8 cellular contexts compared by ENCODE assay signal in genomic region chr6:33419580-33420492, GRCh38. TPM values are rescaled to one million over a fixed set of nuclear protein-coding genes. Genes with fewer than 3 reads are reported as not detected.
DNase-seq lines count a peak whose midpoint lies in the region; ATAC-seq and TF ChIP-seq lines count a peak whose summit lies in the region.

Gene SYNGAP1, plus strand, starts transcription at chr6:33420065. Its CDS starts 200 bp downstream, at chr6:33420265.

- H3K27ac ChIP-seq in 22Rv1 (peak within 1 kb of the TSS; percentile 88), upper lobe of left lung (peak within 1 kb of the TSS; percentile 84 to 96 (median 94))

- ATAC-seq in naive B cell (ENCODE audit: low read depth in 2 of 2) (no peak), upper lobe of left lung (ENCODE audit: low FRiP score in 2 of 2) (peak in 1 of 2 donors; percentile 43), GM21576 (IDR thresholded peaks at IDR 0.05; ENCODE audit: unreplicated experiment) (no peak)

- H3K36me3 ChIP-seq in upper lobe of left lung, result peaks cover 3 to 16% (median 13%) of the 10 kb centered on the region in 4 donors

- H3K4me3 ChIP-seq in upper lobe of left lung, result peak within 1 kb of the TSS in 3 of 4 donors; percentile 24 to 31 (median 31)

- no peak for TF ChIP-seq EP300 in Ishikawa (IDR thresholded peaks at IDR 0.05; ENCODE audit: borderline replicate concordance)
- TF ChIP-seq EP300 in upper lobe of left lung (IDR thresholded peaks at IDR 0.05), result no peak

- peaks cover 30 to 50% (median 41%) of the 10 kb centered on the region in 4 donors for H3K4me1 ChIP-seq in upper lobe of left lung

- H3K4me3 Mint-ChIP-seq in activated CD4-positive, alpha-beta memory T cell treated with anti-CD3 and anti-CD28 coated beads, Interleukin-2, amount 10 ng/mL, durations not matched to agents 7 days and 5 days, result peak within 1 kb of the TSS; percentile 92
- peak within 1 kb of the TSS in 7 of 8 donors; percentile 25 to 85 (median 75) for H3K4me3 Mint-ChIP-seq in naive B cell

- TF ChIP-seq POLR2A in erythroblast (IDR thresholded peaks at IDR 0.05; ENCODE audit: low read length) (peak; percentile 21), upper lobe of left lung (IDR thresholded peaks at IDR 0.05) (no peak)

- no peaks in the 10 kb centered on the region for H3K9me3 Mint-ChIP-seq in activated CD4-positive, alpha-beta memory T cell treated with anti-CD3 and anti-CD28 coated beads, Interleukin-2, amount 10 ng/mL, durations not matched to agents 7 days and 5 days
- H3K9me3 Mint-ChIP-seq in naive B cell, result no peaks in the 10 kb centered on the region

- H3K27me3 Mint-ChIP-seq in activated CD4-positive, alpha-beta memory T cell treated with anti-CD3 and anti-CD28 coated beads, Interleukin-2, amount 10 ng/mL, durations not matched to agents 7 days and 5 days, result peaks cover 16% of the 10 kb centered on the region
- peaks cover 4 to 12% (median 8%) of the 10 kb centered on the region in 3 donors for H3K27me3 Mint-ChIP-seq in naive B cell

- H3K4me1 Mint-ChIP-seq in activated CD4-positive, alpha-beta memory T cell treated with anti-CD3 and anti-CD28 coated beads, Interleukin-2, amount 10 ng/mL, durations not matched to agents 7 days and 5 days, result peaks cover 66% of the 10 kb centered on the region
- H3K4me1 Mint-ChIP-seq in naive B cell, result peaks cover 45 to 61% (median 49%) of the 10 kb centered on the region in 3 donors

- no peaks in the 10 kb centered on the region for H3K27me3 ChIP-seq in upper lobe of left lung

- DNase-seq in activated CD4-positive, alpha-beta memory T cell treated with anti-CD3 and anti-CD28 coated beads, Interleukin-2, amount 10 ng/mL, durations not matched to agents 7 days and 5 days, result peak; percentile 43
- DNase-seq in erythroblast (lab: John Stamatoyannopoulos, UW) (peak; percentile 50 to 58), naive B cell (no peak), upper lobe of left lung (peak in 1 of 2 donors; percentile 82)
- DNase-seq in central memory CD4-positive, alpha-beta T cell, result no peak

- TF ChIP-seq CTCF in 22Rv1 (IDR thresholded peaks at IDR 0.05), result no peak
- no peak for TF ChIP-seq CTCF in upper lobe of left lung (IDR thresholded peaks at IDR 0.05)

- no peaks in the 10 kb centered on the region for H3K9me3 ChIP-seq in upper lobe of left lung

- peak within 1 kb of the TSS; percentile 98 for H3K27ac Mint-ChIP-seq in activated CD4-positive, alpha-beta memory T cell treated with anti-CD3 and anti-CD28 coated beads, Interleukin-2, amount 10 ng/mL, durations not matched to agents 7 days and 5 days
- peak within 1 kb of the TSS; percentile 19 to 99 (median 89) for H3K27ac Mint-ChIP-seq in naive B cell

- CTCF ChIA-PET in activated CD4-positive, alpha-beta memory T cell treated with anti-CD3 and anti-CD28 coated beads, Interleukin-2, amount 10 ng/mL, durations not matched to agents 7 days and 5 days (lab: Charles Lee), result interaction anchor here (1.5 to 2.9 kb wide), 5 partner anchors 9 to 187 kb away, joined by 4 to 14 read pairs (median 5); partner anchors contain the start of gene ZBTB9

- POLR2A ChIA-PET in activated CD4-positive, alpha-beta memory T cell treated with anti-CD3 and anti-CD28 coated beads, Interleukin-2, amount 10 ng/mL, durations not matched to agents 7 days and 5 days (lab: Charles Lee), result interaction anchor here (0.5 to 4.0 kb wide), 13 partner anchors 11 to 433 kb away, joined by 3 to 19 read pairs (median 4); partner anchors contain the start of genes BAK1, PFDN6, TAPBP and WDR46

- 6 to 9% methylated on average over 12 to 22 of the region's 22 CpGs for WGBS in upper lobe of left lung, 2 donors

- H3K36me3 Mint-ChIP-seq in activated CD4-positive, alpha-beta memory T cell treated with anti-CD3 and anti-CD28 coated beads, Interleukin-2, amount 10 ng/mL, durations not matched to agents 7 days and 5 days (ENCODE audit: low read depth), result peaks cover 26% of the 10 kb centered on the region
- H3K36me3 Mint-ChIP-seq in naive B cell, result peaks cover 0 to 18% of the 10 kb centered on the region in 2 donors

- TF ChIP-seq RAD21 in Ishikawa (IDR thresholded peaks at IDR 0.05; ENCODE audit: low read depth), result no peak

TF ChIP-seq in Ishikawa, 13 proteins besides CTCF, POLR2A, EP300 and RAD21:
- TF ChIP-seq TAF1 (IDR thresholded peaks at IDR 0.05; ENCODE audit: low read depth), result no peak
- no peak for TF ChIP-seq REST (IDR thresholded peaks at IDR 0.05; ENCODE audit: low read depth)
- TF ChIP-seq ZBTB7A (IDR thresholded peaks at IDR 0.05; ENCODE audit: low read depth), result 0 out of 2 replicates have a peak, but pooled peaks have one; percentile 38

RNA-seq across cellular contexts. Expression of gene SYNGAP1, which starts in this region (rescaled TPM):
- 10 to 100 TPM; 35.3 to 39.7 TPM for total RNA-seq in activated CD4-positive, alpha-beta memory T cell treated with anti-CD3 and anti-CD28 coated beads, Interleukin-2, amount 10 ng/mL, durations not matched to agents 7 days and 5 days
- polyA plus RNA-seq in naive B cell (ENCODE audit: low read depth in 6 of 6), result 1 to 10 TPM in 1 of 6 donors, under 1 TPM in 4, not detected in 1; 0.25 to 1.9 (median 0.48) TPM
- 10 to 100 TPM in 5 of 6 donors, 1 to 10 TPM in 1; 8.2 to 57.6 (median 19.5) TPM for total RNA-seq in upper lobe of left lung

Comparison
In these comparisons a context has a peak if more than half of its experiments do, and no peak if none do; other contexts are left out.
1. DNase-seq: peak in activated CD4-positive, alpha-beta memory T cell treated with anti-CD3 and anti-CD28 coated beads, Interleukin-2, amount 10 ng/mL, durations not matched to agents 7 days and 5 days (single experiment) and erythroblast (2 of 2); none in naive B cell (single experiment) and central memory CD4-positive, alpha-beta T cell (single experiment).